ENCODE assay signal across 19 cellular contexts in genomic region chr17:38369124-38369886, GRCh38. TPM values are rescaled to one million over a fixed set of nuclear protein-coding genes. Genes with fewer than 3 reads are reported as not detected.
A peak's percentile ranks its signal among the peaks of the same experiment; 100 is the strongest.
DNase-seq lines count a peak whose midpoint lies in the region; ATAC-seq and TF ChIP-seq lines count a peak whose summit lies in the region.
"Had no signal": no experiment of that assay in that cellular context is flagged by ENCODE, and none has a peak within 500 bp of the region (broad histone marks: within the 10 kb centered on the region; RNA-seq: fewer than 3 reads in every experiment).

No MANE protein-coding gene starts in this region.

- no peaks in the 10 kb centered on the region for H3K27me3 ChIP-seq in upper lobe of right lung
- H3K27me3 ChIP-seq: BLaER1 treated with 17β-estradiol and CSF1 and Interleukin-3, amounts not matched to agents 10 nM and 100 nM had no signal

- intact Hi-C loops in left ventricle myocardium superior (cut with micrococcal nuclease): no loop called here
- intact Hi-C loops in left cardiac atrium (cut with DNase I): no loop called here
- intact Hi-C loops in upper lobe of right lung (cut with DNase I): no loop called here

- DNase-seq in left ventricle myocardium superior (no peak), left cardiac atrium (no peak), endothelial cell (ENCODE audit: low spot score) (no peak), nephron progenitor cell (no peak), upper lobe of right lung (no peak), NCI-H526 (lab: John Stamatoyannopoulos, UW) (no peak), T-cell (no peak)
- DNase-seq: CD8-positive, alpha-beta memory T cell; COR-L47; DMS 273 treated with DMSO at 0.1 percent for 48 hours; DMS79; GDM1; HFFc6 had no signal

- H3K4me3 ChIP-seq in upper lobe of right lung: no peak overlapping the region
- H3K4me3 ChIP-seq: BLaER1 treated with 17β-estradiol and CSF1 and Interleukin-3, amounts not matched to agents 10 nM and 100 nM; GM23338 had no signal

- peaks cover 2% of the 10 kb centered on the region for H3K27me3 Mint-ChIP-seq in endothelial cell (ENCODE audit: unreplicated experiment)
- no peaks in the 10 kb centered on the region for H3K27me3 Mint-ChIP-seq in nephron progenitor cell (ENCODE audit: low read depth, poor library complexity)
- H3K27me3 Mint-ChIP-seq in T-cell: no peaks in the 10 kb centered on the region
- H3K27me3 Mint-ChIP-seq: B cell; CD8-positive, alpha-beta memory T cell; IgD-negative memory B cell had no signal

- peak overlapping the region; percentile 25 for H3K27ac Mint-ChIP-seq in endothelial cell (ENCODE audit: unreplicated experiment)
- H3K27ac Mint-ChIP-seq in nephron progenitor cell: peak overlapping the region; percentile 59
- H3K27ac Mint-ChIP-seq in T-cell: no peak overlapping the region
- H3K27ac Mint-ChIP-seq: B cell; CD8-positive, alpha-beta memory T cell; GM23338; HFFc6; IgD-negative memory B cell had no signal

- POLR2A ChIA-PET in T-cell (lab: Charles Lee): no interaction called here

- no peak overlapping the region for H3K27ac ChIP-seq in upper lobe of right lung
- H3K27ac ChIP-seq: BLaER1 treated with 17β-estradiol and CSF1 and Interleukin-3, amounts not matched to agents 10 nM and 100 nM had no signal

- H3K9me3 ChIP-seq in upper lobe of right lung: no peaks in the 10 kb centered on the region

- no peaks in the 10 kb centered on the region for H3K9me3 Mint-ChIP-seq in endothelial cell (ENCODE audit: unreplicated experiment)
- no peaks in the 10 kb centered on the region for H3K9me3 Mint-ChIP-seq in nephron progenitor cell
- no peaks in the 10 kb centered on the region for H3K9me3 Mint-ChIP-seq in T-cell
- H3K9me3 Mint-ChIP-seq: CD8-positive, alpha-beta memory T cell; GM23338; HFFc6; IgD-negative memory B cell had no signal

- no peaks in the 10 kb centered on the region for H3K4me1 ChIP-seq in upper lobe of right lung
- H3K4me1 ChIP-seq: BLaER1 treated with 17β-estradiol and CSF1 and Interleukin-3, amounts not matched to agents 10 nM and 100 nM had no signal

- H3K4me3 Mint-ChIP-seq in endothelial cell (ENCODE audit: unreplicated experiment) (no peak overlapping the region), nephron progenitor cell (no peak overlapping the region), T-cell (no peak overlapping the region)
- H3K4me3 Mint-ChIP-seq: B cell; CD8-positive, alpha-beta memory T cell; GM23338; HFFc6; IgD-negative memory B cell had no signal

- CTCF ChIA-PET in T-cell (lab: Charles Lee): no interaction called here

- H3K4me1 Mint-ChIP-seq in endothelial cell (ENCODE audit: unreplicated experiment): peaks cover 8% of the 10 kb centered on the region
- H3K4me1 Mint-ChIP-seq in nephron progenitor cell: no peaks in the 10 kb centered on the region
- no peaks in the 10 kb centered on the region for H3K4me1 Mint-ChIP-seq in T-cell
- H3K4me1 Mint-ChIP-seq: B cell; CD8-positive, alpha-beta memory T cell had no signal

- peaks cover 87% of the 10 kb centered on the region for H3K36me3 ChIP-seq in upper lobe of right lung

- H3K36me3 Mint-ChIP-seq in endothelial cell (ENCODE audit: low read depth, unreplicated experiment) (peaks cover 13% of the 10 kb centered on the region), nephron progenitor cell (ENCODE audit: low read depth) (peaks cover 55% of the 10 kb centered on the region), T-cell (peaks cover 49% of the 10 kb centered on the region)

- no peak for TF ChIP-seq CTCF in endothelial cell (IDR thresholded peaks at IDR 0.05; ENCODE audit: unreplicated experiment)
- TF ChIP-seq CTCF in nephron progenitor cell (IDR thresholded peaks at IDR 0.05): no peak
- TF ChIP-seq CTCF in upper lobe of right lung (IDR thresholded peaks at IDR 0.05): no peak

- ATAC-seq in left ventricle myocardium superior (peak; percentile 33), left cardiac atrium (no peak), upper lobe of right lung (peak; percentile 36), T-cell (replicated peaks in 1 of 4) (no peak)
- ATAC-seq: GM23338, HCT116 had no signal

RNA-seq across cellular contexts. Expression of gene SOCS7, which starts 17.7 kb away (rescaled TPM):
- total RNA-seq in left ventricle myocardium superior (15.2 TPM), left cardiac atrium (10 to 100 TPM; 11.2 to 11.4 TPM), endothelial cell (ENCODE audit: unreplicated experiment) (13.8 TPM), upper lobe of right lung (23.7 TPM), T-cell (10 to 100 TPM; 18.9 to 24.5 (median 20.7) TPM)

RNA-seq across cellular contexts. Expression of gene GPR179, which starts 25.5 kb away (rescaled TPM):
- total RNA-seq in left ventricle myocardium superior (not detected), left cardiac atrium (under 1 TPM in 1 of 2 donors, not detected in 1; 0.09 TPM), endothelial cell (ENCODE audit: unreplicated experiment) (0.97 TPM), upper lobe of right lung (0.35 TPM), T-cell (under 1 TPM in 4 of 5 donors, not detected in 1; 0.03 to 0.53 (median 0.08) TPM)
- total RNA-seq: A172, B cell, HFFc6 had no signal

RNA-seq across cellular contexts. Expression of gene ARHGAP23, which starts 59.0 kb away (rescaled TPM):
- total RNA-seq in left ventricle myocardium superior (70.3 TPM), left cardiac atrium (10 to 100 TPM; 54.1 to 91.9 TPM), endothelial cell (ENCODE audit: unreplicated experiment) (70.5 TPM), upper lobe of right lung (85.1 TPM), T-cell (1 to 10 TPM in 1 of 5 donors, under 1 TPM in 4; 0.40 to 1.2 (median 0.61) TPM)

Comparison
In these comparisons a context has a peak if more than half of its experiments do, and no peak if none do; other contexts are left out.
1. ATAC-seq: peak in left ventricle myocardium superior (single experiment) and upper lobe of right lung (single experiment); none in left cardiac atrium (0 of 2) and T-cell (0 of 4).
2. H3K27ac Mint-ChIP-seq: peak in endothelial cell (single experiment) and nephron progenitor cell (single experiment); none in T-cell (0 of 2).
3. RNA of gene ARHGAP23, which starts 59.0 kb away (total RNA-seq): 54.1 to 91.9 TPM in left cardiac atrium, 85.1 TPM in upper lobe of right lung (single experiment), 70.5 TPM in endothelial cell (single experiment) and 70.3 TPM in left ventricle myocardium superior (single experiment); 0.40 to 1.2 TPM in T-cell; every median in the first group is over 10 times any median in the second.